35 cellular contexts compared by ENCODE assay signal in genomic region chr3:132772252-132772651, GRCh38.
"Had no signal": no experiment of that assay in that cellular context is flagged by ENCODE, and none has a peak within 500 bp of the region (broad histone marks: within the 10 kb centered on the region; RNA-seq: fewer than 3 reads in every experiment).

No MANE protein-coding gene starts in this region.

- H3K27me3 ChIP-seq: ascending aorta, cardiac muscle cell had no signal

- H3K27ac ChIP-seq: ascending aorta, cardiac muscle cell, SK-N-MC, WERI-Rb-1 had no signal

- H3K4me1 ChIP-seq: ascending aorta had no signal

- H3K36me3 ChIP-seq: ascending aorta, cardiac muscle cell, WERI-Rb-1 had no signal

- H3K36me3 Mint-ChIP-seq: activated CD8-positive, alpha-beta memory T cell treated with anti-CD3 and anti-CD28 coated beads, Interleukin-2, amount 10 ng/mL, durations not matched to agents 7 days and 5 days; activated naive CD8-positive, alpha-beta T cell treated with anti-CD3 and anti-CD28 coated beads for 36 hours had no signal

- H3K4me3 ChIP-seq: ascending aorta, cardiac muscle cell, SK-N-MC had no signal

- H3K9me3 ChIP-seq: ascending aorta had no signal

- H3K4me1 Mint-ChIP-seq: activated naive CD8-positive, alpha-beta T cell treated with anti-CD3 and anti-CD28 coated beads for 36 hours; activated T-helper 17 cell treated with anti-CD3 and anti-CD28 coated beads, Interleukin-2, amount 50 U/mL, for 72 hours had no signal

- H3K4me3 Mint-ChIP-seq: activated CD4-positive, alpha-beta memory T cell treated with anti-CD3 and anti-CD28 coated beads, Interleukin-2, amount 10 ng/mL, durations not matched to agents 7 days and 5 days; activated CD8-positive, alpha-beta memory T cell treated with anti-CD3 and anti-CD28 coated beads, Interleukin-2, amount 10 ng/mL, durations not matched to agents 7 days and 5 days; activated naive CD8-positive, alpha-beta T cell treated with anti-CD3 and anti-CD28 coated beads for 36 hours; activated T-helper 17 cell treated with anti-CD3 and anti-CD28 coated beads, Interleukin-2, amount 50 U/mL, for 72 hours had no signal

- DNase-seq: activated CD4-positive, alpha-beta memory T cell treated with anti-CD3 and anti-CD28 coated beads, Interleukin-2, amount 10 ng/mL, durations not matched to agents 7 days and 5 days; activated CD4-positive, alpha-beta T cell treated with anti-CD3 and anti-CD28 coated beads for 1 hour; activated CD4-positive, alpha-beta T cell treated with anti-CD3 and anti-CD28 coated beads for 48 hours; activated CD4-positive, CD25-positive, alpha-beta regulatory T cell; activated CD8-positive, alpha-beta memory T cell treated with anti-CD3 and anti-CD28 coated beads for 24 hours; activated CD8-positive, alpha-beta memory T cell treated with anti-CD3 and anti-CD28 coated beads, Interleukin-2, amount 10 ng/mL, durations not matched to agents 7 days and 5 days; activated CD8-positive, alpha-beta memory T cell treated with anti-CD3 and anti-CD28 coated beads, Interleukin-2, amount 50 U/mL, for 48 hours; activated effector memory CD4-positive, alpha-beta T cell treated with anti-CD3 and anti-CD28 coated beads, Interleukin-2, amount 50 U/mL, for 16 hours; activated naive CD4-positive, alpha-beta T cell; activated naive CD4-positive, alpha-beta T cell treated with anti-CD3 and anti-CD28 coated beads, Interleukin-2, amount 50 U/mL, for 16 hours; activated naive CD8-positive, alpha-beta T cell treated with anti-CD3 and anti-CD28 coated beads for 36 hours; activated T-cell treated with anti-CD3 and anti-CD28 coated beads, Interleukin-2, amount 50 U/mL, for 48 hours; amniotic stem cell; Kasumi-1; KG1; MM.1S; MV-4-11; NCI-H1092; NCI-H146; NCI-H187; NCI-H2029 treated with DMSO at 0.1 percent for 48 hours; NCI-H2107; NCI-H2171; NCI-H446; NCI-H510A treated with DMSO at 0.1 percent for 48 hours; NCI-H526 treated with DMSO at 0.1 percent for 48 hours; NCI-H774; RPMI8226; T1000; WERI-Rb-1 had no signal

- ATAC-seq: activated CD8-positive, alpha-beta memory T cell treated with anti-CD3 and anti-CD28 coated beads, Interleukin-2, amount 10 ng/mL, durations not matched to agents 7 days and 5 days; activated T-helper 17 cell treated with anti-CD3 and anti-CD28 coated beads, Interleukin-2, amount 50 U/mL, for 72 hours; Panc1 had no signal

- H3K27ac Mint-ChIP-seq: activated CD4-positive, alpha-beta memory T cell treated with anti-CD3 and anti-CD28 coated beads, Interleukin-2, amount 10 ng/mL, durations not matched to agents 7 days and 5 days; activated CD8-positive, alpha-beta memory T cell treated with anti-CD3 and anti-CD28 coated beads, Interleukin-2, amount 10 ng/mL, durations not matched to agents 7 days and 5 days; activated naive CD8-positive, alpha-beta T cell treated with anti-CD3 and anti-CD28 coated beads for 36 hours; activated T-helper 17 cell treated with anti-CD3 and anti-CD28 coated beads, Interleukin-2, amount 50 U/mL, for 72 hours had no signal

- H3K9me3 Mint-ChIP-seq: activated CD4-positive, alpha-beta memory T cell treated with anti-CD3 and anti-CD28 coated beads, Interleukin-2, amount 10 ng/mL, durations not matched to agents 7 days and 5 days; activated naive CD8-positive, alpha-beta T cell treated with anti-CD3 and anti-CD28 coated beads for 36 hours; activated T-helper 17 cell treated with anti-CD3 and anti-CD28 coated beads, Interleukin-2, amount 50 U/mL, for 72 hours had no signal
